In the genomic region with DNA sequence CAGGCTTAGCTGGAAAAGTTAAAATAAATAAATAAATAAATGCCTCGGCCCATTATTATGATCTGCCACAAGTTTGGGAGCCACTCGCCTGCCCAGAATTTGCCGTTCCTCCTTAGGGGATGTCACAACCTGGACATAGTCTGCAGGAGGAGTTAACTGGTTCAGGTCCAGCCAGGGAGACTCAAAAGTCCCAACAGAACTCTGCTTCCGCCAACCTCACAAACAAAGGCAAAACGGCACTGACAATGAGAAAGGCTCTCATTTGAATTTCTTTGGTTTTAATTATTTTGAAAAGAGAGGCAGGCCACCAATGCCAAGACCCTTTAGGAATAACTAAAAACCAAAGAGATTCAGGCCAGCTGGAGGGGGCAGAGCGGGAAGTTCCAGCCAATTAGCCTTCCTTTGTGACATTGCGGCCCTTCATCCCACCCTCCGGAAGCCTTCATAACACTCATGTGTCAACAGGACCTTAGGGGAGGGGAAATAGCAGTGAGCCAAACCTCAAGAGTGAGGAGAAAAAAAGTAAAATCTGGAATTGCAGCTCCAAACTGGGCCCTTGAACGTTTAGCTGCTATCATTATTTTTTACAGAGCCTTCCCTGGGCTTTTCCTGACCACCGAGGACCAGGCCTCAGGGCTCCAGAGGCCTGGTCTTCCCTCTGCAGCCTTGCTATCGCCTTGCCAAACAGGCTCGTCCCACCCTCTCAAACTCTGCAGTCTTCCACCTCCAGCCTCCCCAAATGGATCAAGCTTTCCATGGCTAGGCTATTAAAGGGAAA, we compare ENCODE assay signal across 1 cellular context.
A peak's percentile ranks its signal among the peaks of the same experiment; 100 is the strongest.
TF ChIP-seq lines count a peak whose summit lies in the region.

No MANE protein-coding gene starts in this region.

TF ChIP-seq in WTC11, 78 proteins besides CTCF, POLR2A, EP300 and RAD21 (continued from another document):
- TF ChIP-seq, protein P1, sequence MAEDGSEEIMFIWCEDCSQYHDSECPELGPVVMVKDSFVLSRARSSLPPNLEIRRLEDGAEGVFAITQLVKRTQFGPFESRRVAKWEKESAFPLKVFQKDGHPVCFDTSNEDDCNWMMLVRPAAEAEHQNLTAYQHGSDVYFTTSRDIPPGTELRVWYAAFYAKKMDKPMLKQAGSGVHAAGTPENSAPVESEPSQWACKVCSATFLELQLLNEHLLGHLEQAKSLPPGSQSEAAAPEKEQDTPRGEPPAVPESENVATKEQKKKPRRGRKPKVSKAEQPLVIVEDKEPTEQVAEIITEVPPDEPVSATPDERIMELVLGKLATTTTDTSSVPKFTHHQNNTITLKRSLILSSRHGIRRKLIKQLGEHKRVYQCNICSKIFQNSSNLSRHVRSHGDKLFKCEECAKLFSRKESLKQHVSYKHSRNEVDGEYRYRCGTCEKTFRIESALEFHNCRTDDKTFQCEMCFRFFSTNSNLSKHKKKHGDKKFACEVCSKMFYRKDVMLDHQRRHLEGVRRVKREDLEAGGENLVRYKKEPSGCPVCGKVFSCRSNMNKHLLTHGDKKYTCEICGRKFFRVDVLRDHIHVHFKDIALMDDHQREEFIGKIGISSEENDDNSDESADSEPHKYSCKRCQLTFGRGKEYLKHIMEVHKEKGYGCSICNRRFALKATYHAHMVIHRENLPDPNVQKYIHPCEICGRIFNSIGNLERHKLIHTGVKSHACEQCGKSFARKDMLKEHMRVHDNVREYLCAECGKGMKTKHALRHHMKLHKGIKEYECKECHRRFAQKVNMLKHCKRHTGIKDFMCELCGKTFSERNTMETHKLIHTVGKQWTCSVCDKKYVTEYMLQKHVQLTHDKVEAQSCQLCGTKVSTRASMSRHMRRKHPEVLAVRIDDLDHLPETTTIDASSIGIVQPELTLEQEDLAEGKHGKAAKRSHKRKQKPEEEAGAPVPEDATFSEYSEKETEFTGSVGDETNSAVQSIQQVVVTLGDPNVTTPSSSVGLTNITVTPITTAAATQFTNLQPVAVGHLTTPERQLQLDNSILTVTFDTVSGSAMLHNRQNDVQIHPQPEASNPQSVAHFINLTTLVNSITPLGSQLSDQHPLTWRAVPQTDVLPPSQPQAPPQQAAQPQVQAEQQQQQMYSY (CRISPR knock-in tag; IDR thresholded peaks at IDR 0.05): peak; percentile 68
- TF ChIP-seq, protein P2, sequence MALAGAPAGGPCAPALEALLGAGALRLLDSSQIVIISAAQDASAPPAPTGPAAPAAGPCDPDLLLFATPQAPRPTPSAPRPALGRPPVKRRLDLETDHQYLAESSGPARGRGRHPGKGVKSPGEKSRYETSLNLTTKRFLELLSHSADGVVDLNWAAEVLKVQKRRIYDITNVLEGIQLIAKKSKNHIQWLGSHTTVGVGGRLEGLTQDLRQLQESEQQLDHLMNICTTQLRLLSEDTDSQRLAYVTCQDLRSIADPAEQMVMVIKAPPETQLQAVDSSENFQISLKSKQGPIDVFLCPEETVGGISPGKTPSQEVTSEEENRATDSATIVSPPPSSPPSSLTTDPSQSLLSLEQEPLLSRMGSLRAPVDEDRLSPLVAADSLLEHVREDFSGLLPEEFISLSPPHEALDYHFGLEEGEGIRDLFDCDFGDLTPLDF (CRISPR knock-in tag; IDR thresholded peaks at IDR 0.05): no peak
- TF ChIP-seq NR1H2 (CRISPR knock-in tag; IDR thresholded peaks at IDR 0.05): no peak
- TF ChIP-seq ZNF423 (CRISPR knock-in tag; IDR thresholded peaks at IDR 0.05): no peak
- TF ChIP-seq ZNF671 (CRISPR knock-in tag; IDR thresholded peaks at IDR 0.05): no peak
- TF ChIP-seq RORB (CRISPR knock-in tag; IDR thresholded peaks at IDR 0.05): no peak
- TF ChIP-seq ERG (CRISPR knock-in tag; IDR thresholded peaks at IDR 0.05): no peak
